9 cellular contexts compared by ENCODE assay signal in genomic region chr3:107431048-107431297, GRCh38. TPM values are rescaled to one million over a fixed set of nuclear protein-coding genes. Genes with fewer than 3 reads are reported as not detected.
DNase-seq lines count a peak whose midpoint lies in the region; ATAC-seq and TF ChIP-seq lines count a peak whose summit lies in the region.
"Had no signal": no experiment of that assay in that cellular context is flagged by ENCODE, and none has a peak within 500 bp of the region (broad histone marks: within the 10 kb centered on the region; RNA-seq: fewer than 3 reads in every experiment).

No MANE protein-coding gene starts in this region.

- peak overlapping the region; percentile 41 for H3K4me3 ChIP-seq in Jurkat, Clone E6-1 (ENCODE audit: low read length)
- peak overlapping the region; percentile 61 for H3K4me3 ChIP-seq in right cardiac atrium (ENCODE audit: low read length)
- peak overlapping the region; percentile 77 to 89 (median 82) for H3K4me3 ChIP-seq in gastrocnemius medialis

- in situ Hi-C loops in gastrocnemius medialis (cut with MboI; ENCODE audit: low sequenced_read_pairs in 4 of 4) = no loop called here

- H3K4me1 ChIP-seq in right cardiac atrium (ENCODE audit: control insufficient read depth, insufficient read depth, low read length) = peaks cover 2% of the 10 kb centered on the region
- peaks cover 3 to 7% of the 10 kb centered on the region in 2 donors for H3K4me1 ChIP-seq in gastrocnemius medialis

- intact Hi-C loops in right cardiac atrium (cut with DNase I) = loop anchor here in 3 of 4 donors (5.0 kb wide), 1 partner anchor 91 kb away; the partner anchor contains the start of gene BBX (in 3 of the 3)
- intact Hi-C loops in gastrocnemius medialis (cut with DNase I; ENCODE audit: low total_unique reads) = loop anchor here (1.0 to 10.0 kb wide), 6 partner anchors 93 to 661 kb away; partner anchors contain the start of gene CD47

- TF ChIP-seq CTCF in gastrocnemius medialis (IDR thresholded peaks at IDR 0.05 in 4 of 5, conservative IDR thresholded peaks at IDR 0.05 in 1 of 5) = no peak

- peak overlapping the region; percentile 76 for H3K4me3 Mint-ChIP-seq in activated naive CD8-positive, alpha-beta T cell treated with anti-CD3 and anti-CD28 coated beads, Interleukin-2, amount 50 U/mL, for 24 hours

- H3K36me3 ChIP-seq in gastrocnemius medialis = no peaks in the 10 kb centered on the region

- peak overlapping the region; percentile 27 for H3K27ac Mint-ChIP-seq in activated naive CD8-positive, alpha-beta T cell treated with anti-CD3 and anti-CD28 coated beads, Interleukin-2, amount 50 U/mL, for 24 hours

- 1% methylated on average over 17 of the region's 17 CpGs for WGBS in right cardiac atrium

- H3K9me3 ChIP-seq in right cardiac atrium (ENCODE audit: control insufficient read depth, low read length) (no peaks in the 10 kb centered on the region), gastrocnemius medialis (no peaks in the 10 kb centered on the region)

- H3K4me1 Mint-ChIP-seq in activated naive CD8-positive, alpha-beta T cell treated with anti-CD3 and anti-CD28 coated beads, Interleukin-2, amount 50 U/mL, for 24 hours = peaks cover 24% of the 10 kb centered on the region

- TF ChIP-seq POLR2A in gastrocnemius medialis (IDR thresholded peaks at IDR 0.05) = no peak

- peak; percentile 13 for DNase-seq in DMS153 treated with DMSO at 0.1 percent for 48 hours (lab: John Stamatoyannopoulos, UW; ENCODE audit: unreplicated experiment)
- DNase-seq in Jurkat, Clone E6-1 (ENCODE audit: low read depth, low spot score) = no peak
- peak; percentile 42 for DNase-seq in activated naive CD8-positive, alpha-beta T cell treated with anti-CD3 and anti-CD28 coated beads, Interleukin-2, amount 50 U/mL, for 24 hours
- DNase-seq in right cardiac atrium = no peak
- peak in 1 of 2 donors; percentile 22 for DNase-seq in gastrocnemius medialis
- no peak for DNase-seq in NCI-H226
- no peak for DNase-seq in HPDE6-E6E7 (ENCODE audit: extremely low spot score)

- H3K27me3 ChIP-seq in right cardiac atrium (ENCODE audit: control insufficient read depth, insufficient read depth) (no peaks in the 10 kb centered on the region), gastrocnemius medialis (no peaks in the 10 kb centered on the region)

- ATAC-seq in GM21515 (IDR thresholded peaks at IDR 0.05; ENCODE audit: unreplicated experiment) = peak; percentile 30
- no peak for ATAC-seq in activated naive CD8-positive, alpha-beta T cell treated with anti-CD3 and anti-CD28 coated beads, Interleukin-2, amount 50 U/mL, for 24 hours
- peak; percentile 22 to 47 for ATAC-seq in right cardiac atrium
- ATAC-seq in gastrocnemius medialis = peak in 1 of 2 donors; percentile 36

- H3K27me3 Mint-ChIP-seq in activated naive CD8-positive, alpha-beta T cell treated with anti-CD3 and anti-CD28 coated beads, Interleukin-2, amount 50 U/mL, for 24 hours = peaks cover under 1% of the 10 kb centered on the region

- no peaks in the 10 kb centered on the region for H3K36me3 Mint-ChIP-seq in activated naive CD8-positive, alpha-beta T cell treated with anti-CD3 and anti-CD28 coated beads, Interleukin-2, amount 50 U/mL, for 24 hours (ENCODE audit: low read depth)

- no peaks in the 10 kb centered on the region for H3K9me3 Mint-ChIP-seq in activated naive CD8-positive, alpha-beta T cell treated with anti-CD3 and anti-CD28 coated beads, Interleukin-2, amount 50 U/mL, for 24 hours

- H3K27ac ChIP-seq in right cardiac atrium (ENCODE audit: low read length) (peak overlapping the region; percentile 86), gastrocnemius medialis (peak overlapping the region; percentile 80 to 85 (median 84))

RNA-seq across cellular contexts. Expression of gene CCDC54, which starts 53.7 kb away (rescaled TPM):
- polyA plus RNA-seq in Jurkat, Clone E6-1 (2012; ENCODE audit: insufficient read depth, insufficient read length) = not detected
- total RNA-seq in right cardiac atrium = not detected
- not detected for polyA plus RNA-seq in right cardiac atrium
- total RNA-seq in gastrocnemius medialis = not detected
- total RNA-seq: T-helper 1 cell treated with Interleukin-12 subunit alpha and Interleukin-12 subunit beta and Interleukin-4 antibody, amounts not matched to agents 30 ng/mL and 1 ng/mL, for 36 hours had no signal

Comparison
In these comparisons a context has a peak if more than half of its experiments do, and no peak if none do; other contexts are left out.
1. DNase-seq: peak in DMS153 treated with DMSO at 0.1 percent for 48 hours (single experiment) and activated naive CD8-positive, alpha-beta T cell treated with anti-CD3 and anti-CD28 coated beads, Interleukin-2, amount 50 U/mL, for 24 hours (single experiment); none in Jurkat, Clone E6-1 (single experiment), right cardiac atrium (0 of 3), NCI-H226 (single experiment) and HPDE6-E6E7 (single experiment).
2. Peak in every context shown above with its lines, with median percentiles within 50 percentile points of each other: H3K4me3 ChIP-seq.